ENCODE assay signal across 11 cellular contexts in the genomic region with DNA sequence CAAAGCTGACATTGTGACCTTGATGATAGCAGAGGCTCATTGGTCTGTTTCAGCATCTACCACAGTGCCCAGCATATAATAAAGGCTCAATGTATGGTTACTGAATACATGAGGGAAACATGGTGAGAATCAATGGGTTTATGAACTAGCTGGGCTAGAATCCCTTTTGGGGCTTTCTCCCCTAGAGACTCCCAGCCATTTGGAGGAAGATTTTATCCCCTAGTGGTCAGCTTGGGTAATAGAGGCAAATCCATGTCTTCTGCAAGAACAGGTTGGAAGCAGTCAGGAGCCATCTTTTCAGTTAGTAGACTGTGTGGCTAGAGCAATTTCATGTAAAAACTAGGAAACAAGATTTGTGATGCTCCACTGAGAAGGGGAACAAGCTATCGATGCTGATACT. TPM values are rescaled to one million over a fixed set of nuclear protein-coding genes. Genes with fewer than 3 reads are reported as not detected.
DNase-seq lines count a peak whose midpoint lies in the region; TF ChIP-seq lines count a peak whose summit lies in the region.
"Had no signal": no experiment of that assay in that cellular context is flagged by ENCODE, and none has a peak within 500 bp of the region (broad histone marks: within the 10 kb centered on the region; RNA-seq: fewer than 3 reads in every experiment).

No MANE protein-coding gene starts in this region.

- no peak overlapping the region for H3K4me3 ChIP-seq in Jurkat, Clone E6-1 (ENCODE audit: low read length)
- H3K4me3 ChIP-seq in brain microvascular endothelial cell (ENCODE audit: low read depth, low read length) (no peak overlapping the region), uterus (no peak overlapping the region), dorsolateral prefrontal cortex (no peak overlapping the region)
- H3K4me3 ChIP-seq: SK-N-MC had no signal

- no peak overlapping the region for H3K4me3 Mint-ChIP-seq in neural crest cell
- H3K4me3 Mint-ChIP-seq: IgD-negative memory B cell; stimulated activated naive CD8-positive, alpha-beta T cell treated with anti-CD3 and anti-CD28 coated beads, Interleukin-15, Interleukin-2, amounts not matched to agents 100 ng/mL and 50 ng/mL, for 24 hours had no signal

- TF ChIP-seq CTCF in brain microvascular endothelial cell (IDR thresholded peaks at IDR 0.05; ENCODE audit: low read depth, low read length, missing control alignments): peak; percentile 61
- TF ChIP-seq CTCF in neural crest cell (conservative IDR thresholded peaks at IDR 0.05): peak; percentile 55
- TF ChIP-seq CTCF in uterus (IDR thresholded peaks at IDR 0.05): no peak
- peak in 13 of 56 donors; percentile 10 to 35 (median 15) for TF ChIP-seq CTCF in dorsolateral prefrontal cortex (IDR thresholded peaks at IDR 0.05 in 54 of 56, conservative IDR thresholded peaks at IDR 0.05 in 2 of 56; ENCODE audit: low read depth in 1 of 56, partially characterized antibody in 56 of 56)

- H3K36me3 ChIP-seq in brain microvascular endothelial cell (replicated peaks) (no peaks in the 10 kb centered on the region), uterus (no peaks in the 10 kb centered on the region)

- intact Hi-C loops in uterus (cut with DNase I; ENCODE audit: low total_unique reads) (no loop called here), dorsolateral prefrontal cortex (cut with DNase I) (no loop called here)

- no peaks in the 10 kb centered on the region for H3K27me3 Mint-ChIP-seq in neural crest cell (ENCODE audit: low read depth)
- H3K27me3 Mint-ChIP-seq: stimulated activated naive CD8-positive, alpha-beta T cell treated with anti-CD3 and anti-CD28 coated beads, Interleukin-15, Interleukin-2, amounts not matched to agents 100 ng/mL and 50 ng/mL, for 24 hours had no signal

- in situ Hi-C loops in brain microvascular endothelial cell (cut with HindIII; ENCODE audit: low pct_ligation_motif_present, low sequenced_read_pairs): no loop called here

- H3K36me3 Mint-ChIP-seq in neural crest cell (ENCODE audit: low read depth): no peaks in the 10 kb centered on the region

- H3K4me1 ChIP-seq in uterus: no peaks in the 10 kb centered on the region

- H3K27ac ChIP-seq in brain microvascular endothelial cell (no peak overlapping the region), uterus (no peak overlapping the region), dorsolateral prefrontal cortex (no peak overlapping the region)
- H3K27ac ChIP-seq: SK-N-MC had no signal

- no peak overlapping the region for H3K27ac Mint-ChIP-seq in neural crest cell (ENCODE audit: unreplicated experiment)
- H3K27ac Mint-ChIP-seq: stimulated activated naive CD8-positive, alpha-beta T cell treated with anti-CD3 and anti-CD28 coated beads, Interleukin-15, Interleukin-2, amounts not matched to agents 100 ng/mL and 50 ng/mL, for 24 hours had no signal

- no peaks in the 10 kb centered on the region for H3K9me3 Mint-ChIP-seq in neural crest cell
- H3K9me3 Mint-ChIP-seq: stimulated activated naive CD8-positive, alpha-beta T cell treated with anti-CD3 and anti-CD28 coated beads, Interleukin-15, Interleukin-2, amounts not matched to agents 100 ng/mL and 50 ng/mL, for 24 hours had no signal

- no peaks in the 10 kb centered on the region for H3K9me3 ChIP-seq in uterus

- DNase-seq in DMS53 (lab: John Stamatoyannopoulos, UW) (peak; percentile 13), DMS53 treated with DMSO at 0.1 percent for 48 hours (lab: John Stamatoyannopoulos, UW; ENCODE audit: unreplicated experiment) (no peak), brain microvascular endothelial cell (no peak), neural crest cell (ENCODE audit: low read depth, low spot score) (no peak), uterus (no peak), OCI-M2 (lab: John Stamatoyannopoulos, UW; ENCODE audit: unreplicated experiment) (no peak), dorsolateral prefrontal cortex (no peak)
- peak; percentile 15 for DNase-seq in Jurkat, Clone E6-1 (ENCODE audit: low read depth, low spot score)

- H3K27me3 ChIP-seq in brain microvascular endothelial cell (replicated peaks) (no peaks in the 10 kb centered on the region), uterus (peaks cover 0 to 4% of the 10 kb centered on the region in 2 donors), dorsolateral prefrontal cortex (peaks cover 0 to 13% (median 0%) of the 10 kb centered on the region in 45 donors)

- no peaks in the 10 kb centered on the region for H3K4me1 Mint-ChIP-seq in neural crest cell

- no peak for TF ChIP-seq POLR2A in uterus (IDR thresholded peaks at IDR 0.05)

RNA-seq across cellular contexts. Expression of gene REG4, which starts 15.8 kb away (rescaled TPM):
- 4.3 TPM for polyA plus RNA-seq in Jurkat, Clone E6-1 (2012; ENCODE audit: insufficient read depth, insufficient read length)
- total RNA-seq in neural crest cell: not detected in 2 replicates
- not detected for total RNA-seq in uterus
- total RNA-seq in dorsolateral prefrontal cortex: not detected
- polyA plus RNA-seq: IgD-negative memory B cell had no signal

RNA-seq across cellular contexts. Expression of gene HMGCS2, which starts 58.3 kb away (rescaled TPM):
- polyA plus RNA-seq in Jurkat, Clone E6-1 (2012; ENCODE audit: insufficient read depth, insufficient read length): not detected
- total RNA-seq in neural crest cell (not detected in 2 replicates), uterus (under 1 TPM in 1 of 4 donors, not detected in 3; 0.29 TPM), dorsolateral prefrontal cortex (1 to 10 TPM in 1 of 120 experiments, not detected in 119; 1.1 TPM)
- polyA plus RNA-seq: IgD-negative memory B cell had no signal

Comparison
In these comparisons a context has a peak if more than half of its experiments do, and no peak if none do; other contexts are left out.
1. DNase-seq: peak in DMS53 (single experiment) and Jurkat, Clone E6-1 (single experiment); none in DMS53 treated with DMSO at 0.1 percent for 48 hours (single experiment), brain microvascular endothelial cell (single experiment), neural crest cell (single experiment), uterus (0 of 2), OCI-M2 (single experiment) and dorsolateral prefrontal cortex (0 of 10).
2. CTCF ChIP-seq: peak in brain microvascular endothelial cell (single experiment) and neural crest cell (single experiment); none in uterus (0 of 4).